ENCODE assay signal across 22 cellular contexts in the genomic region with DNA sequence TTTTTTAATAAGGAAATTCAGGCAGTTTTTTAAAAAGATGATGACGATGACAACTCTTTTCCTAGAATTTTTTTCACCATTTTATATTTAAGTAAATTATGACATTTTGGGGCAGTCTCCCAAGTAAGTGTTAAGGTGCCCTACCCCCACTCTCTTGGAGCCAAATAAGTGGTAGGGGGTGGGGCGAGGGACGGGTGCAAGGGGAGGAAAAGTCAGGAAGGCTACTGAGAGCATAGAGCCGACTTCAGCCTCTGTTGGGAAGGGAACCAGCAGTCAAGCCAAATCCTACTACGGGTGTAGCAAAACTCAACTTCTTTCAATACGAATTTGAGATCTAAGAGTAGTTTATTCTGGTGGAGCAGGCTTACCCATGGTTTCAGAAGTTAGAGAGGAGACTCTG. TPM values are rescaled to one million over a fixed set of nuclear protein-coding genes. Genes with fewer than 3 reads are reported as not detected.
A peak's percentile ranks its signal among the peaks of the same experiment; 100 is the strongest.
DNase-seq lines count a peak whose midpoint lies in the region; ATAC-seq, FAIRE-seq and TF ChIP-seq lines count a peak whose summit lies in the region.
"Had no signal": no experiment of that assay in that cellular context is flagged by ENCODE, and none has a peak within 500 bp of the region (broad histone marks: within the 10 kb centered on the region; RNA-seq: fewer than 3 reads in every experiment).

No MANE protein-coding gene starts in this region.

- no peak overlapping the region for H4K8ac ChIP-seq in H1 (ENCODE audit: extremely low read depth, insufficient read depth, low read length)

- POLR2A ChIA-PET in H1 (lab: Charles Lee; ENCODE audit: partially characterized antibody) = interaction anchor here (1.0 kb wide), 1 partner anchor 10 kb away, joined by 3 read pairs; no protein-coding TSS in a partner anchor

- H3K4me3 ChIP-seq in H7 (ENCODE audit: insufficient read depth, low read depth, low read length) (no peak overlapping the region), H1 (ENCODE audit: extremely low read depth in 1 of 4, insufficient read depth in 2 of 4, low read depth in 3 of 4, low read length in 4 of 4) (no peak overlapping the region; a peak in 1 of 8 replicates), tibial artery (no peak overlapping the region)
- H3K4me3 ChIP-seq: Peyer's patch, SJCRH30 had no signal

- H3K79me1 ChIP-seq in H1 (ENCODE audit: low read depth, low read length) = no peaks in the 10 kb centered on the region

- H4K91ac ChIP-seq in H1 (replicated peaks; ENCODE audit: insufficient read length, low read length) = peak overlapping the region; percentile 49

- ATAC-seq in GM21825 (IDR thresholded peaks at IDR 0.05; ENCODE audit: unreplicated experiment) = no peak
- ATAC-seq: HCT116 had no signal

- H3K27ac ChIP-seq in H1 (ENCODE audit: low read depth, low read length) = no peak overlapping the region; the same call in 1 of the 2 replicates
- peak overlapping the region; percentile 1 to 34 for H3K27ac ChIP-seq in tibial artery
- H3K27ac ChIP-seq: KMS-11, Peyer's patch, SJCRH30 had no signal

- H3K36me3 ChIP-seq in H7 (replicated peaks; ENCODE audit: control insufficient read depth, insufficient read depth, low read length) (no peaks in the 10 kb centered on the region), H1 (ENCODE audit: control insufficient read depth in 2 of 4, insufficient read depth in 4 of 4, low read length in 3 of 4) (no peaks in the 10 kb centered on the region; a peak in 1 of 8 replicates), tibial artery (no peaks in the 10 kb centered on the region)
- H3K36me3 ChIP-seq: Peyer's patch, SJCRH30 had no signal

- no peaks in the 10 kb centered on the region for H3K79me2 ChIP-seq in H1 (ENCODE audit: control insufficient read depth in 1 of 2, insufficient read depth in 2 of 2, low read length in 2 of 2)

- H2BK12ac ChIP-seq in H1 (ENCODE audit: low read depth, low read length) = peak overlapping the region; percentile 44

- TF ChIP-seq EP300 in H1 (IDR thresholded peaks at IDR 0.05; ENCODE audit: borderline replicate concordance in 1 of 2, low read depth in 2 of 2, low read length in 2 of 2) = no peak

- intact Hi-C loops in tibial artery (cut with DNase I; ENCODE audit: low total_unique reads) = loop anchor here (5.0 kb wide), 1 partner anchor 53 kb away; the partner anchor contains the start of gene KIZ
- intact Hi-C loops in posterior cingulate gyrus (cut with DNase I) = no loop called here

- no peak for TF ChIP-seq POLR2A in H1 (IDR thresholded peaks at IDR 0.05; ENCODE audit: control extremely low read depth in 1 of 2, low read depth in 2 of 2, low read length in 2 of 2)

- H3K23ac ChIP-seq in H1 (ENCODE audit: insufficient read length) = no peak overlapping the region

- peak overlapping the region; percentile 82; the same call in 1 of the 2 replicates for H2BK5ac ChIP-seq in H1 (ENCODE audit: low read depth, low read length)

- H2BK15ac ChIP-seq in H1 (ENCODE audit: low read length) = no peak overlapping the region

- no peaks in the 10 kb centered on the region for H3K23me2 ChIP-seq in H1 (ENCODE audit: low read depth, low read length)

- H3K9me3 ChIP-seq in H1 (ENCODE audit: insufficient read depth in 2 of 2, low read depth in 1 of 2, low read length in 1 of 2) = no peaks in the 10 kb centered on the region
- H3K9me3 ChIP-seq in tibial artery = peaks cover 0 to 10% (median 0%) of the 10 kb centered on the region in 3 donors
- H3K9me3 ChIP-seq: Peyer's patch, SJCRH30 had no signal

- peak overlapping the region; percentile 30 to 54; a peak in 3 of 4 replicates for H3K4me2 ChIP-seq in H1 (ENCODE audit: insufficient read depth in 1 of 2, low read depth in 2 of 2, low read length in 2 of 2)
- H3K4me2 ChIP-seq: KMS-11 had no signal

- no peak overlapping the region for H3K56ac ChIP-seq in H1 (replicated peaks; ENCODE audit: insufficient read length, low read depth, low read length)

- H3K27me3 ChIP-seq in H7 (ENCODE audit: control insufficient read depth, insufficient read depth, low read length) = no peaks in the 10 kb centered on the region
- H3K27me3 ChIP-seq in H1 (replicated peaks in 1 of 4; ENCODE audit: control insufficient read depth in 3 of 4, extremely low read depth in 1 of 4, insufficient read depth in 3 of 4, low read length in 3 of 4) = no peaks in the 10 kb centered on the region
- no peaks in the 10 kb centered on the region for H3K27me3 ChIP-seq in tibial artery
- H3K27me3 ChIP-seq: SJCRH30 had no signal

- no peak overlapping the region for H2AFZ ChIP-seq in H1 (ENCODE audit: low read length)

- CTCF ChIA-PET in H1 (lab: Charles Lee; ENCODE audit: partially characterized antibody) = no interaction called here

- H3K4me1 ChIP-seq in H1 (replicated peaks in 1 of 4; ENCODE audit: control insufficient read depth in 3 of 4, insufficient read depth in 4 of 4, low read length in 3 of 4) (peaks cover 6 to 14% (median 11%) of the 10 kb centered on the region in 4 experiments; a peak in 5 of 7 replicates), tibial artery (peaks cover 0 to 41% (median 16%) of the 10 kb centered on the region in 4 donors)
- H3K4me1 ChIP-seq: Peyer's patch, SJCRH30 had no signal

- TF ChIP-seq CTCF in H1 (IDR thresholded peaks at IDR 0.05; ENCODE audit: control extremely low read depth in 1 of 3, insufficient read depth in 1 of 3, low read depth in 1 of 3, low read length in 3 of 3) = no peak
- no peak for TF ChIP-seq CTCF in tibial artery (IDR thresholded peaks at IDR 0.05)

- peak overlapping the region; percentile 77 for H2BK120ac ChIP-seq in H1 (replicated peaks; ENCODE audit: low read depth, low read length)

- peak overlapping the region; percentile 87 for H2BK20ac ChIP-seq in H1 (ENCODE audit: low read length)

- H3K14ac ChIP-seq in H1 (ENCODE audit: insufficient read length) = no peak overlapping the region

- no peak for FAIRE-seq in H1 (lab: Jason Lieb, UNC)
- FAIRE-seq: A204.1, D721Med had no signal

- no peak overlapping the region for H3K4ac ChIP-seq in H1 (replicated peaks; ENCODE audit: insufficient read length, low read depth, low read length)

- no peak overlapping the region for H4K5ac ChIP-seq in H1 (ENCODE audit: insufficient read length, low read depth, low read length)

- H4K20me1 ChIP-seq in H1 (replicated peaks in 1 of 2; ENCODE audit: control insufficient read depth in 1 of 2, insufficient read depth in 2 of 2, low read length in 2 of 2) = no peaks in the 10 kb centered on the region

- 39% methylated on average over 6 of the region's 6 CpGs; no CpG with 5 or more reads in 1 of the 2 experiments for WGBS in H1 (ENCODE audit: extremely low coverage in 1 of 2, insufficient coverage in 1 of 2, insufficient read length in 1 of 2, insufficient replicate concordance in 2 of 2, low coverage in 1 of 2, low lambda C conversion rate in 2 of 2, missing lambda C conversion rate in 1 of 2), 2 experiments

- DNase-seq in H7 = peak; percentile 32
- no peak for DNase-seq in H1 (ENCODE audit: low read depth in 1 of 2, low spot score in 2 of 2)
- DNase-seq in iPS-NIHi7 (ENCODE audit: extremely low spot score) = peak; percentile 40
- no peak for DNase-seq in tibial artery
- DNase-seq in Kasumi-1 (lab: John Stamatoyannopoulos, UW) = no peak
- DNase-seq in posterior cingulate gyrus = no peak
- DNase-seq in occipital lobe (lab: John Stamatoyannopoulos, UW) = no peak
- DNase-seq: DMS53, GF-D8, MV-4-11, NCI-H1694, NCI-H2081, NCI-H2171, NCI-H524 treated with DMSO at 0.1 percent for 48 hours, NCI-H82, Peyer's patch, SJCRH30 had no signal

- H2AK5ac ChIP-seq in H1 (ENCODE audit: low read depth, low read length) = peak overlapping the region; percentile 77

- TF ChIP-seq RAD21 in H1 (IDR thresholded peaks at IDR 0.05 in 1 of 2, conservative IDR thresholded peaks at IDR 0.05 in 1 of 2; ENCODE audit: low read depth in 2 of 2, low read length in 2 of 2) = no peak

- no peak overlapping the region for H3K9ac ChIP-seq in H1 (replicated peaks in 1 of 4; ENCODE audit: extremely low read depth in 1 of 4, low read depth in 3 of 4, low read length in 3 of 4)
- H3K9ac ChIP-seq: KMS-11 had no signal

- H3K18ac ChIP-seq in H1 (ENCODE audit: extremely low read depth, low read length) = 0 out of 2 replicates have a peak overlapping the region, but pooled peaks have one; percentile 85

TF ChIP-seq in H1, 55 proteins besides CTCF, POLR2A, EP300 and RAD21:
- no peak for TF ChIP-seq NANOG (IDR thresholded peaks at IDR 0.05; ENCODE audit: insufficient read depth, low read depth, low read length, poor library complexity, severe bottlenecking)
- TF ChIP-seq CBX5 (IDR thresholded peaks at IDR 0.05; ENCODE audit: low read depth, low read length) = no peak
- TF ChIP-seq TCF12 (IDR thresholded peaks at IDR 0.05; ENCODE audit: low read depth, low read length) = no peak
- no peak for TF ChIP-seq RXRA (IDR thresholded peaks at IDR 0.05; ENCODE audit: insufficient read depth, low read depth, low read length)
- TF ChIP-seq SP1 (IDR thresholded peaks at IDR 0.05; ENCODE audit: low read depth, low read length) = no peak
- TF ChIP-seq ASH2L (IDR thresholded peaks at IDR 0.05; ENCODE audit: low read length) = no peak
- no peak for TF ChIP-seq TEAD4 (IDR thresholded peaks at IDR 0.05; ENCODE audit: low read depth, low read length)
- TF ChIP-seq JUND (IDR thresholded peaks at IDR 0.05; ENCODE audit: low read length) = no peak
- no peak for TF ChIP-seq TAF7 (optimal IDR thresholded peaks at IDR 0.05; ENCODE audit: borderline replicate concordance, low read depth, low read length)
- TF ChIP-seq ZNF274 (IDR thresholded peaks at IDR 0.05; ENCODE audit: borderline replicate concordance, extremely low read depth, low read length) = no peak
- TF ChIP-seq KDM1A (IDR thresholded peaks at IDR 0.05; ENCODE audit: borderline replicate concordance, low read length) = no peak

RNA-seq across cellular contexts. Expression of gene KIZ, which starts 54.4 kb away (rescaled TPM):
- total RNA-seq in H7 (2014; rRNA removed; shearing (Covaris generic)) = 18.0 and 39.6 TPM in 2 replicates
- 47.9 and 51.7 TPM in 2 replicates for total RNA-seq in H1 (2021; fragmentation: NEBNext Ultra II Directional; extraction: Animal tissue kit (Norgen Biotek cat#: 25700))
- 12.7 and 13.0 TPM in 2 replicates for polyA plus RNA-seq in H1 (2011; rRNA removed)
- 26.3 TPM for polyA plus RNA-seq in H1 (2011; cell fraction: cytosol; rRNA removed)
- polyA plus RNA-seq in H1 (2011; cell fraction: nucleus; rRNA removed) = 36.0 TPM
- 20.3 to 41.2 TPM (median 27.0 TPM) in 4 replicates for polyA plus RNA-seq in H1 (2012, experiment 1 of 2)
- 2.5 TPM for polyA plus RNA-seq in H1 (2012, experiment 2 of 2)
- polyA plus RNA-seq in H1 (2013, experiment 1 of 2) = 47.2 TPM
- 45.8 TPM for polyA plus RNA-seq in H1 (2013, experiment 2 of 2)
- polyA minus RNA-seq in H1 (2011; rRNA and poly(A)+ RNA removed) = 16.4 and 25.0 TPM in 2 replicates
- 21.0 TPM for polyA minus RNA-seq in H1 (2011; cell fraction: cytosol; rRNA and poly(A)+ RNA removed)
- 30.8 TPM for polyA minus RNA-seq in H1 (2011; cell fraction: nucleus; rRNA and poly(A)+ RNA removed)
- 8.4 TPM for total RNA-seq in occipital lobe

Comparison
In these comparisons a context has a peak if more than half of its experiments do, and no peak if none do; other contexts are left out.
1. DNase-seq: peak in H7 (single experiment) and iPS-NIHi7 (single experiment); none in H1 (0 of 2), tibial artery (0 of 2), Kasumi-1 (0 of 2), posterior cingulate gyrus (0 of 10) and occipital lobe (single experiment).